30 cellular contexts compared by ENCODE assay signal in genomic region chr2:133249362-133249761, GRCh38.
"Had no signal": no experiment of that assay in that cellular context is flagged by ENCODE, and none has a peak within 500 bp of the region (broad histone marks: within the 10 kb centered on the region; RNA-seq: fewer than 3 reads in every experiment).

No MANE protein-coding gene starts in this region.

- H3K36me3 Mint-ChIP-seq: naive thymus-derived CD8-positive, alpha-beta T cell; natural killer cell treated with Interleukin-12 subunit alpha and Interleukin-12 subunit beta and Interleukin-15 and Interleukin-18, amount 100 ng/mL, for 72 hours; stimulated activated effector memory CD8-positive, alpha-beta T cell treated with anti-CD3 and anti-CD28 coated beads, Interleukin-12 subunit alpha, Interleukin-12 subunit beta, amount 100 ng/mL, for 72 hours had no signal

- H2AFZ ChIP-seq: neural progenitor cell, parathyroid adenoma had no signal

- H3K27me3 ChIP-seq: neural progenitor cell, ovary, right lobe of liver, sigmoid colon, suprapubic skin, testis, tibial nerve, upper lobe of left lung, vagina had no signal

- H3K4me2 ChIP-seq: neural progenitor cell had no signal

- H3K4me1 ChIP-seq: neural progenitor cell, parathyroid adenoma, psoas muscle, sigmoid colon had no signal

- FAIRE-seq: small intestine, urothelium cell line had no signal

- H3K36me3 ChIP-seq: neural progenitor cell, ovary, right lobe of liver, sigmoid colon, suprapubic skin, tibial nerve, upper lobe of left lung, vagina had no signal

- H3K27ac ChIP-seq: neural progenitor cell, ovary, parathyroid adenoma, psoas muscle, right lobe of liver, sigmoid colon, suprapubic skin, testis, tibial nerve, vagina had no signal

- H3K27me3 Mint-ChIP-seq: natural killer cell treated with Interleukin-12 subunit alpha and Interleukin-12 subunit beta and Interleukin-15 and Interleukin-18, amount 100 ng/mL, for 72 hours; progenitor cell of endocrine pancreas; stimulated activated naive CD8-positive, alpha-beta T cell treated with anti-CD3 and anti-CD28 coated beads, Interleukin-15, amount 100 ng/mL, for 72 hours had no signal

- ATAC-seq: naive thymus-derived CD8-positive, alpha-beta T cell; psoas muscle; stimulated activated effector memory CD8-positive, alpha-beta T cell treated with anti-CD3 and anti-CD28 coated beads, Interleukin-12 subunit alpha, Interleukin-12 subunit beta, amount 100 ng/mL, for 72 hours; stimulated activated naive CD8-positive, alpha-beta T cell treated with anti-CD3 and anti-CD28 coated beads, Interleukin-15, amount 100 ng/mL, for 72 hours; stimulated activated naive CD8-positive, alpha-beta T cell treated with anti-CD3 and anti-CD28 coated beads, Interleukin-15, Interleukin-2, amounts not matched to agents 100 U/mL and 50 U/mL, for 24 hours had no signal

- H3K9me3 ChIP-seq: ovary, psoas muscle, right lobe of liver, sigmoid colon, suprapubic skin, testis, tibial nerve, upper lobe of left lung, vagina had no signal

- H3K27ac Mint-ChIP-seq: naive thymus-derived CD8-positive, alpha-beta T cell; natural killer cell treated with Interleukin-12 subunit alpha and Interleukin-12 subunit beta and Interleukin-15 and Interleukin-18, amount 100 ng/mL, for 72 hours; nephron progenitor cell; neural progenitor cell; progenitor cell of endocrine pancreas; stimulated activated effector memory CD8-positive, alpha-beta T cell treated with anti-CD3 and anti-CD28 coated beads, Interleukin-12 subunit alpha, Interleukin-12 subunit beta, amount 100 ng/mL, for 72 hours; stimulated activated naive CD8-positive, alpha-beta T cell treated with anti-CD3 and anti-CD28 coated beads, Interleukin-15, amount 100 ng/mL, for 72 hours had no signal

- H3K4me1 Mint-ChIP-seq: nephron progenitor cell; stimulated activated effector memory CD8-positive, alpha-beta T cell treated with anti-CD3 and anti-CD28 coated beads, Interleukin-12 subunit alpha, Interleukin-12 subunit beta, amount 100 ng/mL, for 72 hours; stimulated activated naive CD8-positive, alpha-beta T cell treated with anti-CD3 and anti-CD28 coated beads, Interleukin-15, amount 100 ng/mL, for 72 hours had no signal

- DNase-seq: naive thymus-derived CD8-positive, alpha-beta T cell; nephron progenitor cell; occipital lobe; ovary; posterior cingulate gyrus; psoas muscle; right cardiac atrium; right lobe of liver; sigmoid colon; small intestine; stimulated activated CD4-positive, alpha-beta T cell treated with anti-CD3 and anti-CD28 coated beads, Interleukin-15, amount 100 ng/mL, for 24 hours; stimulated activated CD4-positive, alpha-beta T cell treated with anti-CD3 and anti-CD28 coated beads, Interleukin-2, amount 100 ng/mL, for 24 hours; stimulated activated CD4-positive, alpha-beta T cell treated with anti-CD3 and anti-CD28 coated beads, Interleukin-2, amount 100 ng/mL, for 48 hours; stimulated activated CD4-positive, alpha-beta T cell treated with anti-CD3 and anti-CD28 coated beads, Interleukin-4, amount 100 ng/mL, for 24 hours; stimulated activated naive CD4-positive, alpha-beta T cell; stimulated activated naive CD8-positive, alpha-beta T cell treated with anti-CD3 and anti-CD28 coated beads, Interleukin-15, amount 100 ng/mL, for 72 hours; stimulated activated naive CD8-positive, alpha-beta T cell treated with anti-CD3 and anti-CD28 coated beads, Interleukin-15, Interleukin-2, amounts not matched to agents 100 U/mL and 50 U/mL, for 24 hours; substantia nigra; testis; trophoblast cell had no signal

- H3K79me2 ChIP-seq: parathyroid adenoma had no signal

- H3K4me3 Mint-ChIP-seq: naive thymus-derived CD8-positive, alpha-beta T cell; natural killer cell treated with Interleukin-12 subunit alpha and Interleukin-12 subunit beta and Interleukin-15 and Interleukin-18, amount 100 ng/mL, for 72 hours; nephron progenitor cell; neural progenitor cell; stimulated activated effector memory CD8-positive, alpha-beta T cell treated with anti-CD3 and anti-CD28 coated beads, Interleukin-12 subunit alpha, Interleukin-12 subunit beta, amount 100 ng/mL, for 72 hours; stimulated activated naive CD8-positive, alpha-beta T cell treated with anti-CD3 and anti-CD28 coated beads, Interleukin-15, amount 100 ng/mL, for 72 hours had no signal

- H3K9me3 Mint-ChIP-seq: nephron progenitor cell, neural progenitor cell had no signal

- H3K4me3 ChIP-seq: neural progenitor cell, ovary, psoas muscle, right lobe of liver, sigmoid colon, suprapubic skin, testis, tibial nerve, upper lobe of left lung, vagina had no signal

- H3K9ac ChIP-seq: neural progenitor cell, parathyroid adenoma had no signal
